In the genomic region with DNA sequence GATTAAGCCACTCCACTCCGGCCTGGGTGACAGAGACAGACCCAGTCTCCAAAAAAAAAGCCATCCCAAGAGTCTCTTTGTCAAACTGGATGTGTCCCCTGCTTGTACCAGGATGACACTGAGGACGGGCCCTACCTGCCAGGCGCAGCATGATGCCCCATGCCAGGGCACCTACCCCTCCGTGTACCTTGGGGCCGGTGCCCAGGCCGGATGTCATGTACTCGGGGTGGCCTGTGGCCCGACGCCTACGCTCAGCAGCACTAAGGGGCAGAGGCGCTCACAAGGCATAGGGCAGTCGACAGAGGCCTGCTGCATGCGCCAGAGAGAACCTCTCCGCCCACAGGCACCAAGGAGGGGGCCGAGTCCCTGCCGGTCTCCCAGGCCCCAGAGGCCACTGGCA, we compare ENCODE assay signal across 7 cellular contexts. TPM values are rescaled to one million over a fixed set of nuclear protein-coding genes. Genes with fewer than 3 reads are reported as not detected.
DNase-seq lines count a peak whose midpoint lies in the region; ATAC-seq, FAIRE-seq and TF ChIP-seq lines count a peak whose summit lies in the region.
"Not testable (repeated sequence)": the region's sequence is repeated elsewhere in the genome, so short reads cannot be mapped to it uniquely, and the experiment has no call there.
"Had no signal": no experiment of that assay in that cellular context is flagged by ENCODE, and none has a peak within 500 bp of the region (broad histone marks: within the 10 kb centered on the region; RNA-seq: fewer than 3 reads in every experiment).

No MANE protein-coding gene starts in this region.

- not testable (repeated sequence) for H3K27ac Mint-ChIP-seq in activated naive CD8-positive, alpha-beta T cell treated with anti-CD3 and anti-CD28 coated beads, Interleukin-2, amount 10 ng/mL, durations not matched to agents 7 days and 5 days

- not testable (repeated sequence) for H3K27me3 Mint-ChIP-seq in activated naive CD8-positive, alpha-beta T cell treated with anti-CD3 and anti-CD28 coated beads, Interleukin-2, amount 10 ng/mL, durations not matched to agents 7 days and 5 days

- H3K27ac ChIP-seq in kidney (ENCODE audit: low read depth in 2 of 2, low read length in 2 of 2); lower lobe of right lung; uterus: not testable (repeated sequence)

- H3K4me1 Mint-ChIP-seq in activated naive CD8-positive, alpha-beta T cell treated with anti-CD3 and anti-CD28 coated beads, Interleukin-2, amount 10 ng/mL, durations not matched to agents 7 days and 5 days: not testable (repeated sequence)

- intact Hi-C loops in kidney (cut with DNase I); lower lobe of right lung (cut with DNase I); sciatic nerve (cut with DNase I); uterus (cut with DNase I; ENCODE audit: low total_unique reads): not testable (repeated sequence)

- peak; percentile 0 for DNase-seq in activated T-cell treated with anti-CD3 and anti-CD28 coated beads, Interleukin-2, amount 50 U/mL, for 1 hour
- peak; percentile 17 for DNase-seq in activated naive CD8-positive, alpha-beta T cell treated with anti-CD3 and anti-CD28 coated beads, Interleukin-2, amount 10 ng/mL, durations not matched to agents 7 days and 5 days
- DNase-seq in kidney: peak; percentile 26
- DNase-seq in lower lobe of right lung: peak; percentile 5
- peak; percentile 40 for DNase-seq in sciatic nerve (ENCODE audit: low spot score)
- DNase-seq in uterus: peak; percentile 9 to 11

- H3K4me3 ChIP-seq in kidney (ENCODE audit: low read length in 2 of 2); lower lobe of right lung; uterus: not testable (repeated sequence)

- FAIRE-seq in kidney (lab: Jason Lieb, UNC): not testable (repeated sequence)

- not testable (repeated sequence) for H3K27me3 ChIP-seq in lower lobe of right lung (ENCODE audit: low read depth); uterus

- TF ChIP-seq POLR2A in uterus (IDR thresholded peaks at IDR 0.05): not testable (repeated sequence)

- not testable (repeated sequence) for H3K4me3 Mint-ChIP-seq in activated naive CD8-positive, alpha-beta T cell treated with anti-CD3 and anti-CD28 coated beads, Interleukin-2, amount 10 ng/mL, durations not matched to agents 7 days and 5 days

- not testable (repeated sequence) for TF ChIP-seq CTCF in kidney (IDR thresholded peaks at IDR 0.05; ENCODE audit: borderline replicate concordance, extremely low read depth, insufficient read depth); lower lobe of right lung (IDR thresholded peaks at IDR 0.05); uterus (IDR thresholded peaks at IDR 0.05)

- H3K9ac ChIP-seq in kidney (ENCODE audit: low read length in 2 of 2): not testable (repeated sequence)

- not testable (repeated sequence) for H3K36me3 ChIP-seq in kidney (ENCODE audit: control insufficient read depth in 1 of 2, insufficient read depth in 2 of 2, low read length in 2 of 2); uterus
- H3K36me3 ChIP-seq in lower lobe of right lung: peaks cover 19% of the 10 kb centered on the region

- not testable (repeated sequence) for H3K36me3 Mint-ChIP-seq in activated naive CD8-positive, alpha-beta T cell treated with anti-CD3 and anti-CD28 coated beads, Interleukin-2, amount 10 ng/mL, durations not matched to agents 7 days and 5 days

- not testable (repeated sequence) for H3K9me3 ChIP-seq in kidney (ENCODE audit: control insufficient read depth in 1 of 2, low read length in 2 of 2); lower lobe of right lung; uterus

- H3K4me1 ChIP-seq in kidney (ENCODE audit: control insufficient read depth in 1 of 2, insufficient read depth in 1 of 2, low read depth in 1 of 2, low read length in 2 of 2); lower lobe of right lung; uterus: not testable (repeated sequence)

- ATAC-seq in activated naive CD8-positive, alpha-beta T cell treated with anti-CD3 and anti-CD28 coated beads, Interleukin-2, amount 10 ng/mL, durations not matched to agents 7 days and 5 days (ENCODE audit: low read depth); lower lobe of right lung; sciatic nerve: not testable (repeated sequence)

- H3K9me3 Mint-ChIP-seq in activated naive CD8-positive, alpha-beta T cell treated with anti-CD3 and anti-CD28 coated beads, Interleukin-2, amount 10 ng/mL, durations not matched to agents 7 days and 5 days: not testable (repeated sequence)

- POLR2A ChIA-PET in activated naive CD8-positive, alpha-beta T cell treated with anti-CD3 and anti-CD28 coated beads, Interleukin-2, amount 10 ng/mL, durations not matched to agents 7 days and 5 days (lab: Charles Lee): interaction anchor here (0.7 kb wide), 1 partner anchor 17 kb away, joined by 5 read pairs; no protein-coding TSS in a partner anchor

RNA-seq across cellular contexts. Expression of a gene that starts 7.4 kb away (rescaled TPM):
- total RNA-seq in activated naive CD8-positive, alpha-beta T cell treated with anti-CD3 and anti-CD28 coated beads, Interleukin-2, amount 10 ng/mL, durations not matched to agents 7 days and 5 days: 1 to 10 TPM; 5.2 to 6.7 TPM
- 7.1 TPM for total RNA-seq in kidney
- 4.0 TPM for polyA plus RNA-seq in kidney (ENCODE audit: insufficient read depth, low read depth, low replicate concordance)
- total RNA-seq in lower lobe of right lung: 27.2 TPM
- 5.4 TPM for total RNA-seq in sciatic nerve
- total RNA-seq in uterus: 10 to 100 TPM; 10.0 to 97.3 (median 43.7) TPM
- total RNA-seq: GM23248 had no signal

RNA-seq across cellular contexts. Expression of a gene that starts 19.4 kb away (rescaled TPM):
- 10 to 100 TPM; 40.8 to 42.3 TPM for total RNA-seq in activated naive CD8-positive, alpha-beta T cell treated with anti-CD3 and anti-CD28 coated beads, Interleukin-2, amount 10 ng/mL, durations not matched to agents 7 days and 5 days
- total RNA-seq in kidney: 24.0 TPM
- polyA plus RNA-seq in kidney (ENCODE audit: insufficient read depth, low read depth, low replicate concordance): 13.9 TPM
- total RNA-seq in lower lobe of right lung: 23.0 TPM
- 27.9 TPM for total RNA-seq in sciatic nerve
- 10 to 100 TPM in 2 of 4 donors, 1 to 10 TPM in 2; 6.8 to 28.5 (median 11.8) TPM for total RNA-seq in uterus

RNA-seq across cellular contexts. Expression of a gene that starts 24.1 kb away (rescaled TPM):
- 10 to 100 TPM; 72.6 to 75.2 TPM for total RNA-seq in activated naive CD8-positive, alpha-beta T cell treated with anti-CD3 and anti-CD28 coated beads, Interleukin-2, amount 10 ng/mL, durations not matched to agents 7 days and 5 days
- total RNA-seq in kidney: 61.6 TPM
- 35.6 TPM for polyA plus RNA-seq in kidney (ENCODE audit: insufficient read depth, low read depth, low replicate concordance)
- total RNA-seq in lower lobe of right lung: 82.5 TPM
- total RNA-seq in sciatic nerve: 68.4 TPM
- total RNA-seq in uterus: 10 to 100 TPM; 43.0 to 78.2 (median 57.6) TPM

RNA-seq across cellular contexts. Expression of a gene that starts 39.4 kb away (rescaled TPM):
- 1 to 10 TPM; 4.4 to 4.6 TPM for total RNA-seq in activated naive CD8-positive, alpha-beta T cell treated with anti-CD3 and anti-CD28 coated beads, Interleukin-2, amount 10 ng/mL, durations not matched to agents 7 days and 5 days
- total RNA-seq in kidney (2.6 TPM), lower lobe of right lung (7.7 TPM), sciatic nerve (2.4 TPM), uterus (under 1 TPM in 2 of 4 donors, not detected in 2; 0.40 to 0.48 TPM)
- polyA plus RNA-seq in kidney (ENCODE audit: insufficient read depth, low read depth, low replicate concordance): 18.2 TPM

RNA-seq across cellular contexts. Expression of a gene that starts 53.2 kb away (rescaled TPM):
- 10 to 100 TPM; 75.3 to 77.0 TPM for total RNA-seq in activated naive CD8-positive, alpha-beta T cell treated with anti-CD3 and anti-CD28 coated beads, Interleukin-2, amount 10 ng/mL, durations not matched to agents 7 days and 5 days
- total RNA-seq in kidney (50.2 TPM), lower lobe of right lung (52.7 TPM), sciatic nerve (45.6 TPM), uterus (10 to 100 TPM; 19.1 to 59.2 (median 52.5) TPM)
- 11.3 TPM for polyA plus RNA-seq in kidney (ENCODE audit: insufficient read depth, low read depth, low replicate concordance)
